Comparison of ENCODE assay signal across 10 cellular contexts in the genomic region with DNA sequence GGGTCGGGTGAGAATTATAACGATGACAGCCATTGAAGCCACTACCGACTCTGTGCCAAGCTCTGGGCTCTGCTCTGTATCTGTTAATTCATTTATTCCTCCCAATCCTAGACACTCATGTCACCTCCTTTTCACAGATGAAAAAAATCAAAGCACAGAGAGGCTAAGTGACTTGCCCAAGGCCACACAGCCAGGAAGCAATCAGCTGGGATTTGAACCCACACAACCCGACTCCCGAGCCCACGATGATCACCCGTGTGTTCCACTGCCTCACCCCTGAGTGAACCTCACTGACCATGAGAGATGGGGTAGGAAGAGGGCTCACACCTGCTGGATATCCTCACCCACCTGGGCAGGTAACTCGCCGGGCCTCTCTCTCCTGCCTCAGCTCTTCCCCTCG.
"Had no signal": no experiment of that assay in that cellular context is flagged by ENCODE, and none has a peak within 500 bp of the region (broad histone marks: within the 10 kb centered on the region; RNA-seq: fewer than 3 reads in every experiment).

No MANE protein-coding gene starts in this region.

- H3K27ac ChIP-seq: HL-60, KMS-11 had no signal

- DNase-seq: H9, HCEC 1CT, HFFc6, IMR-90, KBM-7 had no signal

- H3K4me2 ChIP-seq: GM23338, KMS-11 had no signal

- H3K9ac ChIP-seq: KMS-11 had no signal

- FAIRE-seq: H1, H54 had no signal

- H3K4me3 ChIP-seq: GM23338 had no signal

- ATAC-seq: GM23338 had no signal

- H2AFZ ChIP-seq: GM23338 had no signal
